ENCODE assay signal across 10 cellular contexts in genomic region chr14:90795744-90796143, GRCh38. TPM values are rescaled to one million over a fixed set of nuclear protein-coding genes. Genes with fewer than 3 reads are reported as not detected.
DNase-seq lines count a peak whose midpoint lies in the region; ATAC-seq and TF ChIP-seq lines count a peak whose summit lies in the region.
"Had no signal": no experiment of that assay in that cellular context is flagged by ENCODE, and none has a peak within 500 bp of the region (broad histone marks: within the 10 kb centered on the region; RNA-seq: fewer than 3 reads in every experiment).

No MANE protein-coding gene starts in this region.

- H3K36me3 ChIP-seq in testis (ENCODE audit: low read depth, missing control alignments), result no peaks in the 10 kb centered on the region

- no peak overlapping the region for H3K4me3 ChIP-seq in foreskin fibroblast (ENCODE audit: low read depth in 1 of 2, low read length in 2 of 2)
- no peak overlapping the region for H3K4me3 ChIP-seq in skin epidermis
- H3K4me3 ChIP-seq in testis, result no peak overlapping the region

- TF ChIP-seq CTCF in foreskin fibroblast (IDR thresholded peaks at IDR 0.05; ENCODE audit: low read depth, low read length), result no peak
- no peak for TF ChIP-seq CTCF in testis (IDR thresholded peaks at IDR 0.05)

- ATAC-seq in HG03565 (IDR thresholded peaks at IDR 0.05; ENCODE audit: unreplicated experiment), result no peak
- ATAC-seq in GM21529 (IDR thresholded peaks at IDR 0.05; ENCODE audit: unreplicated experiment), result no peak

- WGBS in testis, 2 donors, result 44 to 84% methylated on average over 3 to 8 of the region's 8 CpGs

- H3K27ac ChIP-seq in skin epidermis (peak overlapping the region in 14 of 21 experiments; percentile 6 to 81 (median 46)), testis (no peak overlapping the region)

- intact Hi-C loops in testis (cut with DNase I; ENCODE audit: low total_unique reads), result no loop called here

- DNase-seq in GM04504 (ENCODE audit: low read depth) (peak; percentile 54), SW480 (ENCODE audit: low spot score) (peak; percentile 31), foreskin fibroblast (peak; percentile 92 to 93), testis (no peak), globus pallidus (ENCODE audit: low spot score) (no peak)
- DNase-seq: activated T-cell treated with anti-CD3 and anti-CD28 coated beads, Interleukin-2, amount 50 U/mL, for 48 hours; NCI-H510A treated with DMSO at 0.1 percent for 48 hours had no signal

- no peak for TF ChIP-seq POLR2A in testis (IDR thresholded peaks at IDR 0.05)

- no peaks in the 10 kb centered on the region for H3K4me1 ChIP-seq in testis

- no peaks in the 10 kb centered on the region for H3K27me3 ChIP-seq in testis

- no peaks in the 10 kb centered on the region for H3K9me3 ChIP-seq in testis

RNA-seq across cellular contexts. Expression of gene TTC7B, which starts 20.5 kb away (rescaled TPM):
- total RNA-seq in testis, result 10 to 100 TPM; 12.1 to 17.0 TPM
- polyA plus RNA-seq in testis (ENCODE audit: insufficient read depth, low read depth, low replicate concordance), result 11.3 TPM

Comparison
In these comparisons a context has a peak if more than half of its experiments do, and no peak if none do; other contexts are left out.
1. DNase-seq: peak in GM04504 (single experiment), SW480 (single experiment) and foreskin fibroblast (2 of 2); none in testis (single experiment) and globus pallidus (single experiment).
2. H3K27ac ChIP-seq: peak in skin epidermis (14 of 21); none in testis (0 of 2).